ENCODE assay signal across 1 cellular context in genomic region chr7:39580150-39580874, GRCh38.
TF ChIP-seq lines count a peak whose summit lies in the region.

No MANE protein-coding gene starts in this region.

TF ChIP-seq in HepG2, 621 proteins besides CTCF, POLR2A, EP300 and RAD21 (continued from another document and continues in another):
- TF ChIP-seq ZBTB10 (CRISPR knock-in tag; IDR thresholded peaks at IDR 0.05; ENCODE audit: borderline replicate concordance) (no peak), GZF1 (CRISPR knock-in tag; IDR thresholded peaks at IDR 0.05) (0 out of 2 replicates have a peak, but pooled peaks have one; percentile 42), YY1 (IDR thresholded peaks at IDR 0.05; ENCODE audit: insufficient read depth, insufficient replicate concordance, low read depth, low read length) (no peak), ZKSCAN5 (CRISPR knock-in tag; IDR thresholded peaks at IDR 0.05) (no peak), HOXD1 (CRISPR knock-in tag; IDR thresholded peaks at IDR 0.05) (no peak), ZFP90 (CRISPR knock-in tag; IDR thresholded peaks at IDR 0.05; ENCODE audit: borderline replicate concordance) (no peak), HINFP (CRISPR knock-in tag; IDR thresholded peaks at IDR 0.05; ENCODE audit: low read depth) (no peak), ZNF569 (CRISPR knock-in tag; IDR thresholded peaks at IDR 0.05; ENCODE audit: borderline replicate concordance) (no peak), NFKBIZ (CRISPR knock-in tag; IDR thresholded peaks at IDR 0.05) (no peak), MTF1 (CRISPR knock-in tag; IDR thresholded peaks at IDR 0.05) (no peak), SMARCE1 (IDR thresholded peaks at IDR 0.05; ENCODE audit: borderline replicate concordance) (no peak), NFRKB (IDR thresholded peaks at IDR 0.05) (no peak), BHLHE40 (IDR thresholded peaks at IDR 0.05; ENCODE audit: low read length) (peak; percentile 71), ZNF557 (CRISPR knock-in tag; IDR thresholded peaks at IDR 0.05) (no peak), ZNF556 (CRISPR knock-in tag; IDR thresholded peaks at IDR 0.05; ENCODE audit: borderline replicate concordance) (no peak), ZNF318 (CRISPR knock-in tag; IDR thresholded peaks at IDR 0.05) (no peak), AFF4 (CRISPR knock-in tag; IDR thresholded peaks at IDR 0.05) (no peak), FOXK1 (CRISPR knock-in tag; IDR thresholded peaks at IDR 0.05; ENCODE audit: borderline replicate concordance, low read depth) (no peak; the same call in 1 of the 2 replicates), ZSCAN22 (CRISPR knock-in tag; IDR thresholded peaks at IDR 0.05) (no peak), FUBP1 (CRISPR knock-in tag; IDR thresholded peaks at IDR 0.05; ENCODE audit: borderline replicate concordance) (no peak), KDM5B (CRISPR knock-in tag; IDR thresholded peaks at IDR 0.05; ENCODE audit: borderline replicate concordance) (no peak), NFE2L1 (CRISPR knock-in tag; IDR thresholded peaks at IDR 0.05; ENCODE audit: borderline replicate concordance) (no peak), AKNA (CRISPR knock-in tag; IDR thresholded peaks at IDR 0.05; ENCODE audit: borderline replicate concordance) (no peak), ZNF180 (CRISPR knock-in tag; IDR thresholded peaks at IDR 0.05; ENCODE audit: borderline replicate concordance, low read depth) (no peak), KLF13 (CRISPR knock-in tag; IDR thresholded peaks at IDR 0.05) (no peak), DNMT1 (CRISPR knock-in tag; IDR thresholded peaks at IDR 0.05) (no peak), ZNF441 (CRISPR knock-in tag; IDR thresholded peaks at IDR 0.05; ENCODE audit: borderline replicate concordance) (no peak), GFI1 (CRISPR knock-in tag; IDR thresholded peaks at IDR 0.05; ENCODE audit: borderline replicate concordance) (peak; percentile 64), TSC22D2 (CRISPR knock-in tag; IDR thresholded peaks at IDR 0.05; ENCODE audit: borderline replicate concordance) (0 out of 2 replicates have a peak, but pooled peaks have one; percentile 22), ARHGAP35 (CRISPR knock-in tag; IDR thresholded peaks at IDR 0.05; ENCODE audit: borderline replicate concordance) (no peak), ZNF773 (CRISPR knock-in tag; IDR thresholded peaks at IDR 0.05; ENCODE audit: borderline replicate concordance) (no peak), PRMT3 (CRISPR knock-in tag; IDR thresholded peaks at IDR 0.05; ENCODE audit: borderline replicate concordance, low read depth) (no peak), AGO1 (IDR thresholded peaks at IDR 0.05; ENCODE audit: low read depth, low read length, poor library complexity, severe bottlenecking) (no peak), ZSCAN9 (CRISPR knock-in tag; IDR thresholded peaks at IDR 0.05; ENCODE audit: borderline replicate concordance) (peak; percentile 36; the same call in 1 of the 2 replicates), SNAI1 (CRISPR knock-in tag; IDR thresholded peaks at IDR 0.05; ENCODE audit: borderline replicate concordance) (no peak)
